Comparison of ENCODE assay signal across 1 cellular context in genomic region chr17:17725853-17726720, GRCh38.
TF ChIP-seq lines count a peak whose summit lies in the region.

No MANE protein-coding gene starts in this region.

TF ChIP-seq in HEK293, 187 proteins besides CTCF, POLR2A, EP300 and RAD21 (continued from another document):
- no peak for TF ChIP-seq ZNF518A (tag by site-specific recombination; conservative IDR thresholded peaks at IDR 0.05; ENCODE audit: low read depth)
- no peak for TF ChIP-seq ZNF530 (tag by site-specific recombination; IDR thresholded peaks at IDR 0.05; ENCODE audit: low read depth)
- peak; percentile 29; the same call in 1 of the 2 replicates for TF ChIP-seq EGR2 (tag by site-specific recombination; IDR thresholded peaks at IDR 0.05; ENCODE audit: low read depth)
- no peak for TF ChIP-seq ZNF280C (tag by site-specific recombination; IDR thresholded peaks at IDR 0.05)
- no peak for TF ChIP-seq ZNF514 (tag by site-specific recombination; IDR thresholded peaks at IDR 0.05)
- no peak for TF ChIP-seq ZNF777 (tag by site-specific recombination; IDR thresholded peaks at IDR 0.05; ENCODE audit: borderline replicate concordance)
- no peak for TF ChIP-seq ZNF529 (tag by site-specific recombination; IDR thresholded peaks at IDR 0.05; ENCODE audit: insufficient replicate concordance)
- no peak for TF ChIP-seq ZNF175 (tag by site-specific recombination; IDR thresholded peaks at IDR 0.05)
- no peak for TF ChIP-seq ATF2 (tag by site-specific recombination; IDR thresholded peaks at IDR 0.05; ENCODE audit: low read depth)
- TF ChIP-seq ZIC2 (tag by site-specific recombination; IDR thresholded peaks at IDR 0.05): peak; percentile 59
- TF ChIP-seq ZNF449 (tag by site-specific recombination; IDR thresholded peaks at IDR 0.05): peak; percentile 56; the same call in 1 of the 2 replicates
- no peak for TF ChIP-seq ZBTB6 (tag by site-specific recombination; IDR thresholded peaks at IDR 0.05)
- TF ChIP-seq HOXA7 (CRISPR knock-in tag; IDR thresholded peaks at IDR 0.05; ENCODE audit: borderline replicate concordance): no peak
- TF ChIP-seq ZNF302 (tag by site-specific recombination; IDR thresholded peaks at IDR 0.05; ENCODE audit: low read depth): no peak
- peak; percentile 55 for TF ChIP-seq PRDM10 (tag by site-specific recombination; IDR thresholded peaks at IDR 0.05)
- TF ChIP-seq SETDB1 (IDR thresholded peaks at IDR 0.05; ENCODE audit: insufficient read length, low read length): no peak
- TF ChIP-seq GLI2 (tag by site-specific recombination; IDR thresholded peaks at IDR 0.05; ENCODE audit: borderline replicate concordance, low read depth): no peak
- TF ChIP-seq SP3 (tag by site-specific recombination; IDR thresholded peaks at IDR 0.05): no peak
- TF ChIP-seq ZFP37 (tag by site-specific recombination; IDR thresholded peaks at IDR 0.05): no peak
- no peak for TF ChIP-seq ZNF114 (tag by site-specific recombination; IDR thresholded peaks at IDR 0.05)
TF ChIP-seq in HEK293: peak in this region for 5.
